In genomic region chr6:105348897-105349296, GRCh38 we compare ENCODE assay signal across 27 cellular contexts.
"Had no signal": no experiment of that assay in that cellular context is flagged by ENCODE, and none has a peak within 500 bp of the region (broad histone marks: within the 10 kb centered on the region; RNA-seq: fewer than 3 reads in every experiment).

No MANE protein-coding gene starts in this region.

- H3K4me3 Mint-ChIP-seq: immature natural killer cell; memory B cell; naive thymus-derived CD8-positive, alpha-beta T cell; nephron; neural crest cell; stimulated activated effector memory CD8-positive, alpha-beta T cell treated with anti-CD3 and anti-CD28 coated beads, Interleukin-12 subunit alpha, Interleukin-12 subunit beta, amount 100 ng/mL, for 72 hours; stimulated activated naive CD8-positive, alpha-beta T cell treated with anti-CD3 and anti-CD28 coated beads, Interleukin-15, Interleukin-2, amounts not matched to agents 100 ng/mL and 50 ng/mL, for 24 hours had no signal

- H3K4me1 ChIP-seq: pancreas, prostate gland, spleen, suprapubic skin, tibial artery, upper lobe of right lung had no signal

- DNase-seq: hypothalamus; immature natural killer cell; left ventricle myocardium inferior; midbrain; naive thymus-derived CD8-positive, alpha-beta T cell; nucleus accumbens; pancreas; posterior cingulate gyrus; retina; right cardiac atrium; sigmoid colon; small intestine; spleen; stimulated activated CD4-positive, alpha-beta T cell treated with anti-CD3 and anti-CD28 coated beads, Interleukin-4, amount 100 ng/mL, for 24 hours; stimulated activated naive CD4-positive, alpha-beta T cell; tibial artery; trophoblast cell; upper lobe of right lung had no signal

- ATAC-seq: naive thymus-derived CD8-positive, alpha-beta T cell; pancreas; right cardiac atrium; stimulated activated effector memory CD8-positive, alpha-beta T cell treated with anti-CD3 and anti-CD28 coated beads, Interleukin-12 subunit alpha, Interleukin-12 subunit beta, amount 100 ng/mL, for 72 hours; upper lobe of right lung had no signal

- H3K4me3 ChIP-seq: left ventricle myocardium inferior, lung, pancreas, prostate gland, sigmoid colon, spleen, suprapubic skin, thoracic aorta, tibial artery, upper lobe of right lung had no signal

- H3K9me3 Mint-ChIP-seq: immature natural killer cell; memory B cell; nephron; neural crest cell; stimulated activated effector memory CD8-positive, alpha-beta T cell treated with anti-CD3 and anti-CD28 coated beads, Interleukin-12 subunit alpha, Interleukin-12 subunit beta, amount 100 ng/mL, for 72 hours; stimulated activated naive CD8-positive, alpha-beta T cell treated with anti-CD3 and anti-CD28 coated beads, Interleukin-15, Interleukin-2, amounts not matched to agents 100 ng/mL and 50 ng/mL, for 24 hours had no signal

- H3K9me3 ChIP-seq: pancreas, prostate gland, sigmoid colon, suprapubic skin, thoracic aorta, tibial artery, upper lobe of right lung had no signal

- H3K27ac ChIP-seq: left ventricle myocardium inferior, pancreas, prostate gland, sigmoid colon, spleen, suprapubic skin, thoracic aorta, tibial artery, upper lobe of right lung had no signal

- H3K27ac Mint-ChIP-seq: immature natural killer cell; memory B cell; nephron; stimulated activated naive CD8-positive, alpha-beta T cell treated with anti-CD3 and anti-CD28 coated beads, Interleukin-15, Interleukin-2, amounts not matched to agents 100 ng/mL and 50 ng/mL, for 24 hours had no signal

- H3K27me3 Mint-ChIP-seq: memory B cell; naive thymus-derived CD8-positive, alpha-beta T cell; stimulated activated naive CD8-positive, alpha-beta T cell treated with anti-CD3 and anti-CD28 coated beads, Interleukin-15, Interleukin-2, amounts not matched to agents 100 ng/mL and 50 ng/mL, for 24 hours had no signal

- H3K4me1 Mint-ChIP-seq: immature natural killer cell, nephron had no signal

- H3K27me3 ChIP-seq: pancreas, sigmoid colon, spleen, suprapubic skin, tibial artery, upper lobe of right lung had no signal

- H3K36me3 ChIP-seq: prostate gland had no signal
